In genomic region chr15:57286446-57287127, GRCh38 we compare ENCODE assay signal across 28 cellular contexts.
A peak's percentile ranks its signal among the peaks of the same experiment; 100 is the strongest.
DNase-seq lines count a peak whose midpoint lies in the region; TF ChIP-seq lines count a peak whose summit lies in the region.
"Had no signal": no experiment of that assay in that cellular context is flagged by ENCODE, and none has a peak within 500 bp of the region (broad histone marks: within the 10 kb centered on the region; RNA-seq: fewer than 3 reads in every experiment).

No MANE protein-coding gene starts in this region.

- H4K8ac ChIP-seq in neuronal stem cell (ENCODE audit: low read depth, low read length) (no peak overlapping the region), mesendoderm (ENCODE audit: low read depth, low read length) (no peak overlapping the region)

- H3K4me3 ChIP-seq in DOHH2 (ENCODE audit: low read length) (no peak overlapping the region), HUES64 (ENCODE audit: low read length) (no peak overlapping the region), ovary (no peak overlapping the region), neuronal stem cell (ENCODE audit: low read length in 2 of 2) (no peak overlapping the region), mesendoderm (ENCODE audit: low read length) (no peak overlapping the region)
- H3K4me3 ChIP-seq: adrenal gland, BLaER1, body of pancreas, right atrium auricular region, smooth muscle cell, transverse colon had no signal

- H2BK15ac ChIP-seq in neuronal stem cell (ENCODE audit: low read length) (no peak overlapping the region), mesendoderm (replicated peaks; ENCODE audit: low read depth) (no peak overlapping the region)

- no peak overlapping the region for H2BK12ac ChIP-seq in neuronal stem cell (ENCODE audit: low read length)

- H3K4me3 Mint-ChIP-seq in brain (no peak overlapping the region), neural crest cell (no peak overlapping the region)
- H3K4me3 Mint-ChIP-seq: activated CD4-positive, alpha-beta T cell treated with anti-CD3 and anti-CD28 coated beads, Interleukin-2, amount 10 ng/mL, durations not matched to agents 7 days and 5 days; activated T-cell treated with anti-CD3 and anti-CD28 coated beads, Interleukin-2, amount 50 U/mL, for 4 hours; natural killer cell treated with Interleukin-12 subunit alpha and Interleukin-12 subunit beta and Interleukin-15 and Interleukin-18, amount 100 ng/mL, for 72 hours; T-helper 2 cell treated with Interferon-gamma antibody and Interleukin-4, amounts not matched to agents 5 μg/mL and 100 μg/mL, for 36 hours had no signal

- H3K4me1 Mint-ChIP-seq in brain = peaks cover 21% of the 10 kb centered on the region
- peaks cover 31% of the 10 kb centered on the region for H3K4me1 Mint-ChIP-seq in neural crest cell

- H2BK5ac ChIP-seq in neuronal stem cell (ENCODE audit: low read length) (no peak overlapping the region), mesendoderm (ENCODE audit: low read length) (no peak overlapping the region)

- H3K36me3 Mint-ChIP-seq in brain = peaks cover 87% of the 10 kb centered on the region
- H3K36me3 Mint-ChIP-seq in neural crest cell (ENCODE audit: low read depth) = peaks cover 50% of the 10 kb centered on the region

- H3K4me2 ChIP-seq in DOHH2 (ENCODE audit: low read length) (peak overlapping the region; percentile 38), neuronal stem cell (ENCODE audit: insufficient read depth, low read length, poor library complexity, severe bottlenecking) (no peak overlapping the region), mesendoderm (ENCODE audit: low read length) (no peak overlapping the region)
- H3K4me2 ChIP-seq: BLaER1, smooth muscle cell had no signal

- H3K56ac ChIP-seq in mesendoderm (ENCODE audit: low read length) = no peak overlapping the region

- no peak overlapping the region for H3K27ac ChIP-seq in DOHH2 (ENCODE audit: low read depth, low read length)
- peak overlapping the region; percentile 24; the same call in 1 of the 2 replicates for H3K27ac ChIP-seq in HUES64 (ENCODE audit: low read depth, low read length)
- H3K27ac ChIP-seq in ovary = no peak overlapping the region
- H3K27ac ChIP-seq in neuronal stem cell (replicated peaks; ENCODE audit: low read length) = no peak overlapping the region
- H3K27ac ChIP-seq in mesendoderm (ENCODE audit: low read depth, low read length) = no peak overlapping the region
- H3K27ac ChIP-seq: adrenal gland, BLaER1, body of pancreas, epithelial cell of prostate, parathyroid adenoma, right atrium auricular region, transverse colon, VCaP had no signal

- H3K9me3 Mint-ChIP-seq in brain (peaks cover 0 to 6% (median 2%) of the 10 kb centered on the region in 5 experiments), neural crest cell (peaks cover 3% of the 10 kb centered on the region)
- H3K9me3 Mint-ChIP-seq: natural killer cell treated with Interleukin-12 subunit alpha and Interleukin-12 subunit beta and Interleukin-15 and Interleukin-18, amount 100 ng/mL, for 72 hours; T-helper 2 cell treated with Interferon-gamma antibody and Interleukin-4, amounts not matched to agents 5 μg/mL and 100 μg/mL, for 36 hours had no signal

- H4K20me1 ChIP-seq in DOHH2 (ENCODE audit: control insufficient read depth, insufficient read depth, low read depth, low read length) = no peaks in the 10 kb centered on the region
- H4K20me1 ChIP-seq: BLaER1 had no signal

- H3K27ac Mint-ChIP-seq in brain = peak overlapping the region; percentile 33 to 83 (median 76)
- H3K27ac Mint-ChIP-seq in neural crest cell (ENCODE audit: unreplicated experiment) = peak overlapping the region; percentile 92
- H3K27ac Mint-ChIP-seq: activated CD4-positive, alpha-beta T cell treated with anti-CD3 and anti-CD28 coated beads, Interleukin-2, amount 10 ng/mL, durations not matched to agents 7 days and 5 days; T-helper 2 cell treated with Interferon-gamma antibody and Interleukin-4, amounts not matched to agents 5 μg/mL and 100 μg/mL, for 36 hours had no signal

- no peak overlapping the region for H4K5ac ChIP-seq in mesendoderm (ENCODE audit: low read length)

- no peak overlapping the region for H2AK5ac ChIP-seq in neuronal stem cell (ENCODE audit: low read depth, low read length)
- no peak overlapping the region for H2AK5ac ChIP-seq in mesendoderm (ENCODE audit: low read length)

- DNase-seq in neural crest cell (ENCODE audit: low read depth, low spot score) (no peak), ovary (no peak), neuronal stem cell (ENCODE audit: low spot score) (no peak), mesendoderm (no peak)
- DNase-seq: activated CD4-positive, alpha-beta T cell treated with anti-CD3 and anti-CD28 coated beads, Interleukin-2, amount 10 ng/mL, durations not matched to agents 7 days and 5 days; activated naive CD4-positive, alpha-beta T cell treated with Interleukin-2 at 50 U/mL for 16 hours; activated T-cell treated with anti-CD3 and anti-CD28 coated beads, Interleukin-2, amount 50 U/mL, for 4 hours; adrenal gland; body of pancreas; DND-41; left ventricle myocardium superior; NCI-H1417 treated with DMSO at 0.1 percent for 48 hours; NCI-H2081 treated with DMSO at 0.1 percent for 48 hours; NCI-H226; NCI-H748 treated with DMSO at 0.1 percent for 48 hours; stimulated activated CD4-positive, alpha-beta T cell treated with anti-CD3 and anti-CD28 coated beads, Interleukin-2, amount 100 ng/mL, for 24 hours; transverse colon had no signal

- H3K9ac ChIP-seq in HUES64 (ENCODE audit: low read depth, low read length) (0 out of 2 replicates have a peak overlapping the region, but pooled peaks have one; percentile 7), neuronal stem cell (ENCODE audit: low read depth, low read length, poor library complexity) (no peak overlapping the region), mesendoderm (ENCODE audit: low read length) (no peak overlapping the region)
- H3K9ac ChIP-seq: BLaER1, parathyroid adenoma had no signal

- H2AFZ ChIP-seq in neuronal stem cell (ENCODE audit: low read length) = no peak overlapping the region
- H2AFZ ChIP-seq: parathyroid adenoma had no signal

- TF ChIP-seq POLR2A in ovary (IDR thresholded peaks at IDR 0.05) = no peak

- no peak overlapping the region for H2BK120ac ChIP-seq in neuronal stem cell (ENCODE audit: low read depth, low read length)
- no peak overlapping the region for H2BK120ac ChIP-seq in mesendoderm (ENCODE audit: low read depth, low read length)

- no peak overlapping the region for H3K14ac ChIP-seq in neuronal stem cell (ENCODE audit: low read length)

- H3K4me1 ChIP-seq in DOHH2 (ENCODE audit: control insufficient read depth, low read length) = peaks cover 62% of the 10 kb centered on the region
- H3K4me1 ChIP-seq in HUES64 (ENCODE audit: insufficient read depth, low read length) = peaks cover 15% of the 10 kb centered on the region
- H3K4me1 ChIP-seq in ovary (ENCODE audit: insufficient read depth) = no peaks in the 10 kb centered on the region
- peaks cover 0 to 7% of the 10 kb centered on the region in 2 donors for H3K4me1 ChIP-seq in neuronal stem cell (ENCODE audit: control insufficient read depth in 2 of 2, insufficient read depth in 1 of 2, low read depth in 1 of 2, low read length in 2 of 2)
- no peaks in the 10 kb centered on the region for H3K4me1 ChIP-seq in mesendoderm (ENCODE audit: control insufficient read depth, low read depth, low read length)
- H3K4me1 ChIP-seq: adrenal gland, body of pancreas, parathyroid adenoma, transverse colon had no signal

- no peak overlapping the region for H3K18ac ChIP-seq in neuronal stem cell (ENCODE audit: low read length)
- no peak overlapping the region for H3K18ac ChIP-seq in mesendoderm (ENCODE audit: low read length)

- no peaks in the 10 kb centered on the region for H3K9me2 ChIP-seq in DOHH2 (replicated peaks; ENCODE audit: control insufficient read depth, low read length)

- H3K4ac ChIP-seq in neuronal stem cell (ENCODE audit: low read length) (no peak overlapping the region), mesendoderm (ENCODE audit: low read depth, low read length) (no peak overlapping the region)

- H3F3A ChIP-seq in DOHH2 (ENCODE audit: control insufficient read depth, insufficient read depth) = peaks cover 4% of the 10 kb centered on the region; the same call in 1 of the 2 replicates

- H3K9me3 ChIP-seq in DOHH2 (ENCODE audit: control insufficient read depth, insufficient read depth, low read length) (no peaks in the 10 kb centered on the region), HUES64 (ENCODE audit: insufficient read depth, low read depth, low read length) (no peaks in the 10 kb centered on the region), ovary (no peaks in the 10 kb centered on the region), neuronal stem cell (replicated peaks in 1 of 2; ENCODE audit: control insufficient read depth in 2 of 2, insufficient read depth in 1 of 2, low read depth in 1 of 2, low read length in 2 of 2) (no peaks in the 10 kb centered on the region)
- H3K9me3 ChIP-seq: adrenal gland, body of pancreas, right atrium auricular region, transverse colon had no signal

- no peak overlapping the region for H4K91ac ChIP-seq in neuronal stem cell (ENCODE audit: low read depth, low read length, poor library complexity)

- peaks cover 60% of the 10 kb centered on the region for H3K36me3 ChIP-seq in DOHH2 (ENCODE audit: control insufficient read depth, low read length)
- peaks cover 77% of the 10 kb centered on the region for H3K36me3 ChIP-seq in HUES64 (ENCODE audit: insufficient read depth, low read length)
- H3K36me3 ChIP-seq in ovary = no peaks in the 10 kb centered on the region
- peaks cover 13 to 100% of the 10 kb centered on the region in 2 donors for H3K36me3 ChIP-seq in neuronal stem cell (replicated peaks in 1 of 2; ENCODE audit: control insufficient read depth in 2 of 2, insufficient read depth in 2 of 2, low read length in 2 of 2)
- H3K36me3 ChIP-seq in mesendoderm (ENCODE audit: control insufficient read depth, insufficient read depth, low read length) = no peaks in the 10 kb centered on the region

- 83% methylated on average over 6 of the region's 7 CpGs for WGBS in HUES64
- 91 to 93% (median 91%) methylated on average over 7 of the region's 7 CpGs for WGBS in ovary, 3 donors
- WGBS in neuronal stem cell (ENCODE audit: extremely low coverage in 2 of 2, insufficient read length in 2 of 2, insufficient replicate concordance in 1 of 2), 2 donors = no CpG with 5 or more reads among the region's 7 CpGs
- WGBS in mesendoderm (ENCODE audit: extremely low coverage, insufficient coverage, low lambda C conversion rate) = no CpG with 5 or more reads among the region's 7 CpGs

- TF ChIP-seq CTCF in DOHH2 (IDR thresholded peaks at IDR 0.05; ENCODE audit: low read depth, low read length, poor library complexity, severe bottlenecking) = no peak
- no peak for TF ChIP-seq CTCF in brain (conservative IDR thresholded peaks at IDR 0.05)
- TF ChIP-seq CTCF in neural crest cell (conservative IDR thresholded peaks at IDR 0.05) = no peak
- TF ChIP-seq CTCF in ovary (IDR thresholded peaks at IDR 0.05) = no peak

- no peaks in the 10 kb centered on the region for H3K79me2 ChIP-seq in DOHH2 (ENCODE audit: control insufficient read depth, low read length)
- no peaks in the 10 kb centered on the region for H3K79me2 ChIP-seq in mesendoderm (ENCODE audit: control insufficient read depth, insufficient read depth, low read length)
- H3K79me2 ChIP-seq: parathyroid adenoma had no signal

- intact Hi-C loops in ovary (cut with DNase I) = no loop called here

- no peak overlapping the region for H3K23ac ChIP-seq in neuronal stem cell (ENCODE audit: low read depth, low read length, poor library complexity)
- no peak overlapping the region for H3K23ac ChIP-seq in mesendoderm (ENCODE audit: low read length)

- no peak for TF ChIP-seq EP300 in ovary (IDR thresholded peaks at IDR 0.05)

- H3K79me1 ChIP-seq in neuronal stem cell (ENCODE audit: low read depth, low read length) = no peaks in the 10 kb centered on the region
- H3K79me1 ChIP-seq in mesendoderm (ENCODE audit: low read length) = no peaks in the 10 kb centered on the region

- H3K27me3 ChIP-seq in DOHH2 (ENCODE audit: control insufficient read depth, low read length) (no peaks in the 10 kb centered on the region), HUES64 (ENCODE audit: insufficient read depth, low read length) (no peaks in the 10 kb centered on the region), ovary (no peaks in the 10 kb centered on the region), neuronal stem cell (ENCODE audit: control insufficient read depth in 3 of 3, insufficient read depth in 3 of 3, low read depth in 1 of 3, low read length in 3 of 3) (no peaks in the 10 kb centered on the region), mesendoderm (ENCODE audit: insufficient read depth, low read length, poor library complexity) (no peaks in the 10 kb centered on the region)
- H3K27me3 ChIP-seq: adrenal gland, BLaER1, body of pancreas, right atrium auricular region, transverse colon had no signal

- H3K27me3 Mint-ChIP-seq in brain (peaks cover 7% of the 10 kb centered on the region), neural crest cell (ENCODE audit: low read depth) (no peaks in the 10 kb centered on the region)
- H3K27me3 Mint-ChIP-seq: activated CD4-positive, alpha-beta T cell treated with anti-CD3 and anti-CD28 coated beads, Interleukin-2, amount 10 ng/mL, durations not matched to agents 7 days and 5 days; natural killer cell treated with Interleukin-12 subunit alpha and Interleukin-12 subunit beta and Interleukin-15 and Interleukin-18, amount 100 ng/mL, for 72 hours had no signal
